ENCODE assay signal across 8 cellular contexts in the genomic region with DNA sequence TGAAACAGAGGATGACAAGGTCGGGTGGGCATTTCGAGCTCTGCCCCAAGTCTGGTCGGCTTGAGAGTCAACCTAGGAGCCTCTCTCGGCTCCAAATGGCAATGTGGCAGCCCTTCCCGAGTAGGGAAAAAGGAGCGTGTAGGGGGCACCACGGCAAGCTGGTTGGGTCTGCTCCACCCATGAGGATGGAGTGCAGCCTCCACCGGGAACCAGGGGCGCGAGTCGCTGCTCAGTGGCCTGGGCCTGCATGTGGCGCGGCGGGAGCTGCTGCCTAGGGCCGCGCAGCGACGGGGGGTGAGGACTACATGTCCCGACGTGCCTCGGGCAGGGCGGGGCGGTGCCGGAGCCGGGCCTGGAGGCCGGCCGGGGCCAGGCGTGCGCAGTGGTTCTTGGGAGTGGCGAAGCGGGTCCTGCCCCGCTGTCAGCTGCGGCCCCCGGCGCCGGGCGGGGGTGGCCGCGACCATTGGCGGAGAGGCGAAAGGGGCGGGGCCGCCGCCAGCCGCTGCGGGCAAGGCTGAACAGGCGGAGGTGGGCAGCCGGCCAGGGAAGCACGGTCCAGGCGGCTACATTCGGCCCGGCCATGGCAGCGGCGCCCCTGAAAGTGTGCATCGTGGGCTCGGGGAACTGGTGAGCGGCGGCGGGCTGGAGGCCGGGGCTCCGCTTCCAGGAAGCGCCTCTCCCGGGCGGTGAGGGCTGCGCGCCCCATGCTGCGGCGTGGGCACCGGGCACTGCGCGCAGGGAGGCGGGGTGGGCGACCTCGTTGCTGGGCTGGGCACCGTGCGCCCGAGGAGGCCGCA. TPM values are rescaled to one million over a fixed set of nuclear protein-coding genes. Genes with fewer than 3 reads are reported as not detected.
A peak's percentile ranks its signal among the peaks of the same experiment; 100 is the strongest.
DNase-seq lines count a peak whose midpoint lies in the region; ATAC-seq, FAIRE-seq and TF ChIP-seq lines count a peak whose summit lies in the region.

A gene (plus strand): TSS at position 489 of the 797 bp plus-strand sequence. CDS start 92 bp downstream, at position 581.

- H3K4me3 ChIP-seq in kidney (ENCODE audit: low read length in 2 of 2) = peak within 1 kb of the TSS; percentile 66 to 89

- H3K9me3 ChIP-seq in kidney (ENCODE audit: control insufficient read depth in 1 of 2, low read length in 2 of 2) = peaks cover 0 to 11% of the 10 kb centered on the region in 2 donors

- TF ChIP-seq CTCF in AG09319 (IDR thresholded peaks at IDR 0.05; ENCODE audit: low read depth, low read length) = no peak
- TF ChIP-seq CTCF in kidney (IDR thresholded peaks at IDR 0.05; ENCODE audit: borderline replicate concordance, extremely low read depth, insufficient read depth) = no peak

- ATAC-seq in GM19043 (IDR thresholded peaks at IDR 0.05; ENCODE audit: low read depth, unreplicated experiment) = peak; percentile 100
- peak; percentile 98 for ATAC-seq in HG03378 (IDR thresholded peaks at IDR 0.05; ENCODE audit: unreplicated experiment)

- H3K27ac ChIP-seq in kidney (ENCODE audit: low read depth in 2 of 2, low read length in 2 of 2) = peak within 1 kb of the TSS; percentile 35 to 82

- H3K4me1 ChIP-seq in kidney (ENCODE audit: control insufficient read depth in 1 of 2, insufficient read depth in 1 of 2, low read depth in 1 of 2, low read length in 2 of 2) = peaks cover 22% of the 10 kb centered on the region in 2 donors

- peak; percentile 83 for DNase-seq in AG09319 (ENCODE audit: extremely low read depth, low read depth)
- DNase-seq in NCI-H446 treated with DMSO at 0.1 percent for 48 hours (lab: John Stamatoyannopoulos, UW) = peak; percentile 77
- peak; percentile 86 for DNase-seq in activated CD4-positive, alpha-beta T cell treated with anti-CD3 and anti-CD28 coated beads for 1 hour
- DNase-seq in cerebellar nuclear complex (lab: John Stamatoyannopoulos, UW) = peak; percentile 71 to 81
- peak; percentile 98 for DNase-seq in kidney
- peak; percentile 80 to 92 for DNase-seq in stimulated activated CD4-positive, alpha-beta T cell treated with anti-CD3 and anti-CD28 coated beads, Interleukin-15, amount 100 ng/mL, for 1 hour (ENCODE audit: low read depth in 1 of 2, low spot score in 1 of 2)

- no peak for FAIRE-seq in kidney (lab: Jason Lieb, UNC)

- peak within 1 kb of the TSS; percentile 50 to 79 for H3K9ac ChIP-seq in kidney (ENCODE audit: low read length in 2 of 2)

- no peaks in the 10 kb centered on the region for H3K36me3 ChIP-seq in kidney (ENCODE audit: control insufficient read depth in 1 of 2, insufficient read depth in 2 of 2, low read length in 2 of 2)

- intact Hi-C loops in kidney (cut with DNase I) = no loop called here

RNA-seq across cellular contexts. Expression of the gene that starts here (rescaled TPM):
- 35.5 TPM for total RNA-seq in kidney
- polyA plus RNA-seq in kidney (ENCODE audit: insufficient read depth, low read depth, low replicate concordance) = 31.1 TPM

Comparison
In these comparisons a context has a peak if more than half of its experiments do, and no peak if none do; other contexts are left out.
1. Peak in every context shown above with its lines: DNase-seq, ATAC-seq, H3K4me3 ChIP-seq and H3K27ac ChIP-seq.